ENCODE assay signal across 15 cellular contexts in genomic region chr17:56897646-56898424, GRCh38. TPM values are rescaled to one million over a fixed set of nuclear protein-coding genes. Genes with fewer than 3 reads are reported as not detected.
DNase-seq lines count a peak whose midpoint lies in the region; ATAC-seq, FAIRE-seq and TF ChIP-seq lines count a peak whose summit lies in the region.
"Had no signal": no experiment of that assay in that cellular context is flagged by ENCODE, and none has a peak within 500 bp of the region (broad histone marks: within the 10 kb centered on the region; RNA-seq: fewer than 3 reads in every experiment).

No MANE protein-coding gene starts in this region.

- peak; percentile 80 for ATAC-seq in GM19395 (IDR thresholded peaks at IDR 0.05; ENCODE audit: unreplicated experiment)
- peak; percentile 57 for ATAC-seq in HG03432 (IDR thresholded peaks at IDR 0.05; ENCODE audit: unreplicated experiment)
- no peak for ATAC-seq in left lobe of liver
- ATAC-seq in GM18519 (IDR thresholded peaks at IDR 0.05; ENCODE audit: low FRiP score, unreplicated experiment), result no peak
- ATAC-seq: GM23338 had no signal

- FAIRE-seq in GM12892 (lab: Jason Lieb, UNC) (no peak), frontal cortex (lab: Jason Lieb, UNC) (no peak)
- FAIRE-seq: keratinocyte had no signal

- TF ChIP-seq POLR2A in GM12892 (IDR thresholded peaks at IDR 0.05; ENCODE audit: low read depth, low read length), result peak; percentile 30; the same call in 1 of the 2 replicates

- DNase-seq in GM12892 (ENCODE audit: insufficient read length), result no peak
- peak; percentile 32 for DNase-seq in left lobe of liver (ENCODE audit: low spot score)
- DNase-seq in stimulated activated naive CD4-positive, alpha-beta T cell (lab: John Stamatoyannopoulos, UW), result no peak
- no peak for DNase-seq in NCI-H146 treated with DMSO at 0.1 percent for 48 hours (lab: John Stamatoyannopoulos, UW; ENCODE audit: unreplicated experiment)
- DNase-seq in frontal cortex (ENCODE audit: low spot score in 2 of 2), result no peak
- DNase-seq: COR-L47; NCI-H446; nucleus accumbens; SHP77 treated with DMSO at 0.1 percent for 48 hours; stimulated activated naive CD4-positive, alpha-beta T cell treated with Interleukin-2 at 50 U/mL for 16 hours had no signal

RNA-seq across cellular contexts. Expression of gene TRIM25, which starts 16.0 kb away (rescaled TPM):
- polyA plus RNA-seq in GM12892 (2012; ENCODE audit: missing spikeins), result 44.3 TPM
- total RNA-seq in left lobe of liver, result 55.4 TPM
- total RNA-seq in frontal cortex, result 0.82 TPM

Comparison
In these comparisons a context has a peak if more than half of its experiments do, and no peak if none do; other contexts are left out.
1. ATAC-seq: peak in GM19395 (single experiment) and HG03432 (single experiment); none in left lobe of liver (single experiment) and GM18519 (single experiment).
2. RNA of gene TRIM25, which starts 16.0 kb away (total RNA-seq): 55.4 TPM in left lobe of liver (single experiment); 0.82 TPM in frontal cortex (single experiment); every median in the first group is over 10 times any median in the second.